Comparison of ENCODE assay signal across 15 cellular contexts in the genomic region with DNA sequence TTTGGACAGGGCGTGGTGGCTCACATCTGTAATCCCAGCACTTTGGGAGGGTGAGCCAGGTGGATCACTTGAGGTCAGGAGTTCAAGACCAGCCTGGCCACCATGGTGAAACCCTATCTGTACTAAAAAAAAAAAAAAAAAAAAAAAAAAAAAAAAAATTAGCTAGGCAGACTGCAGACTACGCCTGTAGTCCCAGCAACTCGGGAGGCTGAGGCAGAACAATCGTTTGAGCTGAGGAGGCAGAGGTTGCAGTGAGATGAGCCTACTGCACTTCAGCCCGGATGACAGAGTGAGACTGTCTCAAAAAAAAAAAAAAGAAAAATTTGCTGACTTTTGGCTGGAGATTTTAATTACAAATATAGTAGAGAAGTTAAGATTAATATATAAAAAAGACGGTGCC.
DNase-seq lines count a peak whose midpoint lies in the region; ATAC-seq and TF ChIP-seq lines count a peak whose summit lies in the region.
"Had no signal": no experiment of that assay in that cellular context is flagged by ENCODE, and none has a peak within 500 bp of the region (broad histone marks: within the 10 kb centered on the region; RNA-seq: fewer than 3 reads in every experiment).

No MANE protein-coding gene starts in this region.

- ATAC-seq in CD4-positive, alpha-beta T cell (ENCODE audit: poor library complexity), result no peak
- ATAC-seq in HG02840 (IDR thresholded peaks at IDR 0.05; ENCODE audit: low FRiP score, unreplicated experiment), result no peak

- H3K4me1 ChIP-seq in ACC112 (ENCODE audit: control insufficient read depth, insufficient read depth, low read length, unreplicated experiment), result peaks cover 36% of the 10 kb centered on the region
- H3K4me1 ChIP-seq: ascending aorta had no signal

- intact Hi-C loops in CD4-positive, alpha-beta T cell (cut with DNase I, micrococcal nuclease), result no loop called here

- peak overlapping the region; percentile 30 for H3K27ac Mint-ChIP-seq in CD4-positive, alpha-beta T cell
- H3K27ac Mint-ChIP-seq in nephron progenitor cell, result peak overlapping the region; percentile 63

- H3K27ac ChIP-seq in ACC112 (ENCODE audit: low read depth, low read length) (peak overlapping the region; percentile 67), VCaP (peak overlapping the region; percentile 98)
- no peak overlapping the region for H3K27ac ChIP-seq in CD4-positive, alpha-beta T cell (ENCODE audit: low read depth, low read length)
- H3K27ac ChIP-seq: ascending aorta, neutrophil, tibial artery had no signal

- POLR2A ChIA-PET in CD4-positive, alpha-beta T cell (lab: Charles Lee), result no interaction called here

- H3K36me3 ChIP-seq in ACC112 (ENCODE audit: insufficient read depth, low read length) (peaks cover 20% of the 10 kb centered on the region), H7 (replicated peaks; ENCODE audit: control insufficient read depth, insufficient read depth, low read length) (no peaks in the 10 kb centered on the region)

- H3K4me3 ChIP-seq in ACC112 (ENCODE audit: low read depth, low read length), result no peak overlapping the region
- no peak overlapping the region for H3K4me3 ChIP-seq in H7 (ENCODE audit: insufficient read depth, low read depth, low read length)
- H3K4me3 ChIP-seq: ascending aorta, tibial artery had no signal

- no peak overlapping the region for H3K4me3 Mint-ChIP-seq in CD4-positive, alpha-beta T cell
- no peak overlapping the region for H3K4me3 Mint-ChIP-seq in nephron progenitor cell

- peaks cover 44% of the 10 kb centered on the region for H3K4me1 Mint-ChIP-seq in CD4-positive, alpha-beta T cell (ENCODE audit: low read depth)
- peaks cover 19% of the 10 kb centered on the region for H3K4me1 Mint-ChIP-seq in nephron progenitor cell

- peaks cover 59% of the 10 kb centered on the region for H3K79me2 ChIP-seq in ACC112 (ENCODE audit: control insufficient read depth, insufficient read depth, low read length, unreplicated experiment)

- H3K27me3 ChIP-seq in ACC112 (ENCODE audit: insufficient read depth, low read length) (no peaks in the 10 kb centered on the region), H7 (ENCODE audit: control insufficient read depth, insufficient read depth, low read length) (no peaks in the 10 kb centered on the region)
- no peaks in the 10 kb centered on the region for H3K27me3 ChIP-seq in CD4-positive, alpha-beta T cell (ENCODE audit: control insufficient read depth, insufficient read depth, low read length)
- H3K27me3 ChIP-seq: ascending aorta, neutrophil, tibial artery had no signal

- no peaks in the 10 kb centered on the region for H3K9me3 Mint-ChIP-seq in CD4-positive, alpha-beta T cell
- H3K9me3 Mint-ChIP-seq in nephron progenitor cell, result peaks cover 15% of the 10 kb centered on the region

- no peaks in the 10 kb centered on the region for H3K27me3 Mint-ChIP-seq in CD4-positive, alpha-beta T cell
- peaks cover 5% of the 10 kb centered on the region for H3K27me3 Mint-ChIP-seq in nephron progenitor cell (ENCODE audit: low read depth, poor library complexity)

- no peak for DNase-seq in CD4-positive, alpha-beta T cell
- DNase-seq in nephron progenitor cell (no peak), NCI-H2107 treated with DMSO at 0.1 percent for 48 hours (lab: John Stamatoyannopoulos, UW; ENCODE audit: unreplicated experiment) (no peak), H7 (no peak)
- DNase-seq: activated naive CD4-positive, alpha-beta T cell; MM.1S; NK-92 treated with Interleukin-12 subunit alpha and Interleukin-12 subunit beta, amount 100 ng/mL, for 24 hours; RPMI8226; stimulated activated CD4-positive, alpha-beta T cell treated with anti-CD3 and anti-CD28 coated beads, Interleukin-12 subunit alpha, Interleukin-12 subunit beta, amount 100 ng/mL, for 4 hours; tibial artery had no signal

- no peak for TF ChIP-seq CTCF in CD4-positive, alpha-beta T cell (IDR thresholded peaks at IDR 0.05)
- no peak for TF ChIP-seq CTCF in VCaP (conservative IDR thresholded peaks at IDR 0.05)
- TF ChIP-seq CTCF in nephron progenitor cell (IDR thresholded peaks at IDR 0.05), result no peak

- H2AFZ ChIP-seq in ACC112 (ENCODE audit: low read length, unreplicated experiment), result no peak overlapping the region

- peaks cover 25% of the 10 kb centered on the region for H3K36me3 Mint-ChIP-seq in CD4-positive, alpha-beta T cell (ENCODE audit: low read depth)
- H3K36me3 Mint-ChIP-seq in nephron progenitor cell (ENCODE audit: low read depth), result peaks cover 28% of the 10 kb centered on the region

- no peaks in the 10 kb centered on the region for H3K9me3 ChIP-seq in CD4-positive, alpha-beta T cell (ENCODE audit: control insufficient read depth, low read length)
- H3K9me3 ChIP-seq: ascending aorta, neutrophil, tibial artery had no signal

- CTCF ChIA-PET in CD4-positive, alpha-beta T cell (lab: Charles Lee), result interaction anchor here (0.6 kb wide), 1 partner anchor 221 kb away, joined by 3 read pairs; no protein-coding TSS in a partner anchor
